Comparison of ENCODE assay signal across 20 cellular contexts in the genomic region with DNA sequence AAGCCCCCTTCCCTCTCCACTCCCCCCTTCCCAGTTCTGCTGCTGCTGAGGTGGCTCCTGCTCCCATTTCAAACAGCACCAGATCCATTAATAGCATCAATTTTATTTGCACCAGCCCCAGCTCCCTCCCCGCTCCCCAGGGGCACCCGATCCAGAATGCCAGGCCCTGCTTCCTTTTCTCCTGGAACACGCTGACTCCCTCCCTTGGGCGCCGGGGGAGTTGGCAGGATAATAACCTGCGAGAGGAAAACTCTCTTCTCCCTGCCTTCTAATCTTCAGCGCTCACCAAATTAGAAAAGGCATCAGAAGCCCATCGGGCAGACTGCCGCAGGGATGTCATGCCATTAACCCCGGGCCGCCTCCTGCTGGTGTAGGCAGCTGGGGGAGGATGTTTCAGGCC.
DNase-seq lines count a peak whose midpoint lies in the region; ATAC-seq and TF ChIP-seq lines count a peak whose summit lies in the region.
"Had no signal": no experiment of that assay in that cellular context is flagged by ENCODE, and none has a peak within 500 bp of the region (broad histone marks: within the 10 kb centered on the region; RNA-seq: fewer than 3 reads in every experiment).

No MANE protein-coding gene starts in this region.

- H3K4me3 ChIP-seq in heart right ventricle, result no peak overlapping the region
- H3K4me3 ChIP-seq in uterus, result no peak overlapping the region
- no peak overlapping the region for H3K4me3 ChIP-seq in OCI-LY7 (ENCODE audit: low read depth, low read length, poor library complexity, severe bottlenecking)
- H3K4me3 ChIP-seq: GM23248 had no signal

- peak; percentile 18 to 80 (median 63) for ATAC-seq in heart right ventricle
- ATAC-seq: SK-N-SH treated with all-trans-retinoic acid at 6 μM for 48 hours had no signal

- H3K9me3 ChIP-seq in heart right ventricle (no peaks in the 10 kb centered on the region), uterus (no peaks in the 10 kb centered on the region), OCI-LY7 (ENCODE audit: low read length) (no peaks in the 10 kb centered on the region)

- no peaks in the 10 kb centered on the region for H3K79me2 ChIP-seq in OCI-LY7 (ENCODE audit: insufficient read depth, low read depth, low read length)

- H4K20me1 ChIP-seq in OCI-LY7 (ENCODE audit: insufficient read depth, low read length), result no peaks in the 10 kb centered on the region

- TF ChIP-seq POLR2A in uterus (IDR thresholded peaks at IDR 0.05), result no peak

- H3K27me3 ChIP-seq in heart right ventricle (peaks cover 0 to 82% (median 55%) of the 10 kb centered on the region in 7 donors), uterus (no peaks in the 10 kb centered on the region)

- H3K9me2 ChIP-seq in OCI-LY7 (ENCODE audit: insufficient read depth, low read length), result no peaks in the 10 kb centered on the region

- TF ChIP-seq CTCF in heart right ventricle (IDR thresholded peaks at IDR 0.05), result peak in 3 of 9 donors; percentile 8 to 22 (median 22)
- TF ChIP-seq CTCF in uterus (IDR thresholded peaks at IDR 0.05), result no peak
- TF ChIP-seq CTCF in OCI-LY7 (conservative IDR thresholded peaks at IDR 0.05; ENCODE audit: low read length), result no peak

- WGBS in heart right ventricle, 2 donors, result 40 to 41% methylated on average over 11 of the region's 11 CpGs

- no peak overlapping the region for H2AFZ ChIP-seq in OCI-LY7 (ENCODE audit: low read length)
- H2AFZ ChIP-seq: GM23248 had no signal

- intact Hi-C loops in heart right ventricle (cut with DNase I), result loop anchor here in 1 of 10 donors (5.0 kb wide), 1 partner anchor 36 kb away; no protein-coding TSS in a partner anchor
- intact Hi-C loops in uterus (cut with DNase I; ENCODE audit: low total_unique reads), result no loop called here
- intact Hi-C loops in OCI-LY7 (cut with micrococcal nuclease; ENCODE audit: unreplicated experiment), result no loop called here

- CTCF ChIA-PET in OCI-LY7 (lab: Charles Lee; ENCODE audit: unreplicated experiment), result no interaction called here

- H3K4me1 ChIP-seq in heart right ventricle (peaks cover 0 to 6% (median 0%) of the 10 kb centered on the region in 9 donors), uterus (no peaks in the 10 kb centered on the region), OCI-LY7 (ENCODE audit: insufficient read depth, low read length, poor library complexity, severe bottlenecking) (no peaks in the 10 kb centered on the region)

- H3K4me2 ChIP-seq in OCI-LY7 (ENCODE audit: low read length), result no peak overlapping the region

- no TSS peak for BruUV-seq in OCI-LY7 (replicated peaks; lab: Mats Ljungman, UMichigan)

- no peaks in the 10 kb centered on the region for H3K36me3 ChIP-seq in heart right ventricle
- H3K36me3 ChIP-seq in uterus, result no peaks in the 10 kb centered on the region
- H3K36me3 ChIP-seq in OCI-LY7 (ENCODE audit: insufficient read depth, low read length), result no peaks in the 10 kb centered on the region

- H3K27ac ChIP-seq in heart right ventricle, result peak overlapping the region in 1 of 10 donors; percentile 43
- no peak overlapping the region for H3K27ac ChIP-seq in uterus
- H3K27ac ChIP-seq in OCI-LY7 (ENCODE audit: low read depth, low read length, poor library complexity, severe bottlenecking), result no peak overlapping the region
- H3K27ac ChIP-seq: GM23248 had no signal

- DNase-seq in NCI-H82 (lab: John Stamatoyannopoulos, UW), result peak; percentile 55
- no peak for DNase-seq in NCI-H82 treated with DMSO at 0.1 percent for 48 hours (lab: John Stamatoyannopoulos, UW; ENCODE audit: unreplicated experiment)
- DNase-seq in NCI-H2171 (lab: John Stamatoyannopoulos, UW), result peak; percentile 20
- no peak for DNase-seq in heart right ventricle
- peak; percentile 29 to 30 for DNase-seq in uterus
- no peak for DNase-seq in OCI-LY7 (ENCODE audit: low spot score)
- no peak for DNase-seq in occipital lobe (lab: John Stamatoyannopoulos, UW)
- no peak for DNase-seq in stimulated activated CD4-positive, alpha-beta T cell treated with anti-CD3 and anti-CD28 coated beads, Interleukin-4, amount 100 ng/mL, for 1 hour
- DNase-seq: 8988T; CD4-positive, CD25-positive, alpha-beta regulatory T cell; COR-L47; GDM1; GM23248; NCI-H1105 treated with DMSO at 0.1 percent for 48 hours; NCI-H1694; NCI-H2081 treated with DMSO at 0.1 percent for 48 hours; NCI-H345; OCI-M1; SIG-M5 had no signal

- POLR2A ChIA-PET in OCI-LY7 (lab: Charles Lee), result interaction anchor here (0.6 to 1.0 kb wide), 2 partner anchors 13 to 627 kb away, joined by 3 read pairs; no protein-coding TSS in a partner anchor

Comparison
In these comparisons a context has a peak if more than half of its experiments do, and no peak if none do; other contexts are left out.
1. DNase-seq: peak in NCI-H82 (single experiment), NCI-H2171 (single experiment) and uterus (2 of 2); none in NCI-H82 treated with DMSO at 0.1 percent for 48 hours (single experiment), heart right ventricle (0 of 2), OCI-LY7 (single experiment), occipital lobe (single experiment) and stimulated activated CD4-positive, alpha-beta T cell treated with anti-CD3 and anti-CD28 coated beads, Interleukin-4, amount 100 ng/mL, for 1 hour (single experiment).